9 cellular contexts compared by ENCODE assay signal in the genomic region with DNA sequence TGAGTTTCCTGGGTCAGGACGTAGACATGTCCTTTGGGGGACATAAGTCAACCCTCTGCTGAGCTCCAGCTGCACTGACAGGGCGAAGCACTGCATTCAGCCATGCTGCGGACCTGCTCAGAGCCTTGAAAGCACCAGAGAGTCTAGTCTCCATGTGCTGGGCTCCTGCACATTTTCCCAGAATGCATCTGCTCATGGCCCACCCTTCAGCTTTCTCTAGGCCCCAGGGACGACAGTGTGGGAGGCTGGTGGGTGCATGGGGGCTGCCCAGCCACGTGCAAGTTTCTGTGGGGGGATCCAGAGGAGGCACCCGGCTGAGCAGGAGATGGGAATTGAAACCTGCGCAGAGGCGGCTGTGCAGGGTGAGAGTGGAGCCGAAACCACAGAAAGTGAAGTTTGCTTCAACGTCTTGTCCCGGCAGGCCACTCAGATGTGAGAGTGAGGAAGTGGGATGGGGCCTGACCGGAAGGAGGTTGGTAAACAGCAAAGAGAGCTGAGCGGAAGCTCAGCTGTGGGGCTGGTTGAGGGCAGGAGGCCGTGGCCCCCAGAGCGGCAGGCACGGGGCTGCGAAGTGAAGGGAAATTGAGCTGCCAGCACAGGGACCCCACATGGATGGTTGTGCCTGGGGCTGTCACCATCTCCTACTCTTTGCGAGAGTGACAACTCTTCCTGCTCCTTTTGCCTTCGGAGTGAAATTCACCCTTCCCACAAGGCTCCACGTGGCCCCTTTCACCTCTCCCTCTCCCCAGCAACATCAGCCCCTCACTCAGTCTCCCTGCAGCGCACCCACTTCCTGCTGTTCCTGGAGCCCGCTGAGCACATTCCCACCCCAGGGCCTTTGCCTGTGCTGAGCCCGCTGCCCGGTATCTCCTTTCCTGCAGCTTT.
DNase-seq lines count a peak whose midpoint lies in the region; ATAC-seq and TF ChIP-seq lines count a peak whose summit lies in the region.
"Had no signal": no experiment of that assay in that cellular context is flagged by ENCODE, and none has a peak within 500 bp of the region (broad histone marks: within the 10 kb centered on the region; RNA-seq: fewer than 3 reads in every experiment).

No MANE protein-coding gene starts in this region.

- peaks cover 20% of the 10 kb centered on the region for H3K9me3 ChIP-seq in OCI-LY3 (ENCODE audit: insufficient read depth, low read length)
- no peaks in the 10 kb centered on the region for H3K9me3 ChIP-seq in neutrophil
- H3K9me3 ChIP-seq: SJSA1 had no signal

- peak overlapping the region; percentile 80 for H3K9ac ChIP-seq in OCI-LY3 (ENCODE audit: low read length)

- H3K4me1 ChIP-seq in OCI-LY3 (ENCODE audit: low read length) (peaks cover 70% of the 10 kb centered on the region), neutrophil (ENCODE audit: control insufficient read depth in 1 of 2, insufficient read depth in 1 of 2, low read depth in 1 of 2, low read length in 1 of 2) (peaks cover 38 to 48% of the 10 kb centered on the region in 2 experiments)
- H3K4me1 ChIP-seq: SJSA1 had no signal

- peaks cover 57% of the 10 kb centered on the region for H3K36me3 ChIP-seq in OCI-LY3 (replicated peaks; ENCODE audit: low read depth, low read length)
- H3K36me3 ChIP-seq in neutrophil: peaks cover 31% of the 10 kb centered on the region

- TF ChIP-seq CTCF in OCI-LY3 (IDR thresholded peaks at IDR 0.05; ENCODE audit: low read depth, low read length) (no peak), neutrophil (IDR thresholded peaks at IDR 0.05) (peak; percentile 15)

- peak; percentile 57 for ATAC-seq in GM18858 (IDR thresholded peaks at IDR 0.05; ENCODE audit: unreplicated experiment)
- ATAC-seq in HG02759 (IDR thresholded peaks at IDR 0.05; ENCODE audit: unreplicated experiment): peak; percentile 85

- H3K79me2 ChIP-seq in OCI-LY3 (ENCODE audit: low read length): peaks cover 49% of the 10 kb centered on the region

- H3K27ac ChIP-seq in OCI-LY3 (ENCODE audit: low read length): peak overlapping the region; percentile 97
- H3K27ac ChIP-seq in neutrophil: peak overlapping the region; percentile 98
- H3K27ac ChIP-seq: SJSA1 had no signal

- no peaks in the 10 kb centered on the region for H3K36me3 Mint-ChIP-seq in activated naive CD8-positive, alpha-beta T cell

- no peaks in the 10 kb centered on the region for H3K9me3 Mint-ChIP-seq in activated naive CD8-positive, alpha-beta T cell (ENCODE audit: low read depth)

- peak overlapping the region; percentile 67 for H3K4me3 Mint-ChIP-seq in activated naive CD8-positive, alpha-beta T cell

- H3K4me1 Mint-ChIP-seq in activated naive CD8-positive, alpha-beta T cell (ENCODE audit: low read depth): peaks cover 32% of the 10 kb centered on the region

- H3K4me3 ChIP-seq in OCI-LY3 (ENCODE audit: low read length): peak overlapping the region; percentile 28
- peak overlapping the region; percentile 57 to 68 for H3K4me3 ChIP-seq in neutrophil (ENCODE audit: low read depth in 1 of 2, low read length in 1 of 2)
- H3K4me3 ChIP-seq: SJSA1 had no signal

- no peak for DNase-seq in 8988T
- no peak for DNase-seq in foreskin melanocyte
- no peak for DNase-seq in AG08395 (ENCODE audit: low spot score)

- H3K4me2 ChIP-seq in OCI-LY3 (ENCODE audit: low read length): peak overlapping the region; percentile 55

- no peaks in the 10 kb centered on the region for H3K27me3 ChIP-seq in OCI-LY3 (ENCODE audit: low read depth, low read length)
- H3K27me3 ChIP-seq in neutrophil: no peaks in the 10 kb centered on the region
- H3K27me3 ChIP-seq: SJSA1 had no signal

- H3K27ac Mint-ChIP-seq in activated naive CD8-positive, alpha-beta T cell: peak overlapping the region; percentile 89

- no peaks in the 10 kb centered on the region for H4K20me1 ChIP-seq in OCI-LY3 (ENCODE audit: insufficient read depth, low read length)

- no peaks in the 10 kb centered on the region for H3K27me3 Mint-ChIP-seq in activated naive CD8-positive, alpha-beta T cell

- no peak overlapping the region for H2AFZ ChIP-seq in OCI-LY3 (ENCODE audit: low read depth, low read length)
